25 cellular contexts compared by ENCODE assay signal in the genomic region with DNA sequence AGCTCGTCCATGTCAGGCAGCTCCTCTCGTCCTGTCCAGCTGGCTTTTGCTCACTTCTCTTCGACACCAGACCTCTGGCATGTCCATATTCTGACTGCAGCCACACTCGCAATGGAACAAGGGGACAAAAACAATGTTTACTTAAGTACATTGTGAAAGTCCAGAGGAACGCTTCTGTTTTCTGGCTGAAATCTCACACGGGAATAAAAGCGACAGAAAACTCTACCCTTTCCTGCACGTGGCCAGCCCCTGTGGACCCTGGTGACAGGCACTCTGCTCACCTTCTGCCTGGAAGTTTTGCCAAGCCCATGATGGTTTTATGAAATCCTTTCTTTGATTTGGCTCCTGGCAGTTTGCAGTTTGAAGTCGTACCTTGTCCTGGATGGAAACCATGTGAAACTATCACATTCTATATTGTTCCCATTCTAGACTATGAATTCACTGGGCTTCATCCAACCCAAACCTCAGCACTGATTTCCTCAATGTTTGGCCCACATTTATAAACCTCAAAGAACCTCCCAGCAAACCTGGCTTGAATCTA.
A peak's percentile ranks its signal among the peaks of the same experiment; 100 is the strongest.
DNase-seq lines count a peak whose midpoint lies in the region; ATAC-seq, FAIRE-seq and TF ChIP-seq lines count a peak whose summit lies in the region.
"Had no signal": no experiment of that assay in that cellular context is flagged by ENCODE, and none has a peak within 500 bp of the region (broad histone marks: within the 10 kb centered on the region; RNA-seq: fewer than 3 reads in every experiment).

No MANE protein-coding gene starts in this region.

- H3K27me3 Mint-ChIP-seq in brain (peaks cover 4% of the 10 kb centered on the region), neural progenitor cell (ENCODE audit: insufficient read depth, low read depth) (peaks cover 4% of the 10 kb centered on the region)

- no peaks in the 10 kb centered on the region for H4K20me1 ChIP-seq in neural progenitor cell (ENCODE audit: low read depth)

- no peaks in the 10 kb centered on the region for H3K9me3 ChIP-seq in neural progenitor cell (ENCODE audit: low read depth)
- H3K9me3 ChIP-seq: Caco-2 had no signal

- H3K36me3 ChIP-seq in neural progenitor cell = no peaks in the 10 kb centered on the region

- no peaks in the 10 kb centered on the region for H3K27me3 ChIP-seq in neural progenitor cell

- peak; percentile 92 for DNase-seq in left lobe of liver (ENCODE audit: low spot score)
- no peak for DNase-seq in neural progenitor cell (ENCODE audit: low spot score)
- no peak for DNase-seq in stimulated activated CD4-positive, alpha-beta T cell treated with anti-CD3 and anti-CD28 coated beads, Interleukin-2, amount 100 ng/mL, for 48 hours
- DNase-seq in urothelium cell line (ENCODE audit: low spot score) = no peak
- DNase-seq in stimulated activated effector memory CD8-positive, alpha-beta T cell treated with anti-CD3 and anti-CD28 coated beads, Interleukin-12 subunit alpha, Interleukin-12 subunit beta, amount 100 ng/mL, for 72 hours (ENCODE audit: low spot score in 2 of 2) = no peak
- DNase-seq: Caco-2; CD8-positive, alpha-beta T cell; HCEC 1CT; KBM-7; MV-4-11; NCI-H1105; NCI-H1436 treated with DMSO at 0.1 percent for 48 hours; NCI-H1930; NCI-H2107; NCI-H446; NCI-H524 treated with DMSO at 0.1 percent for 48 hours; NCI-H774; SIG-M5 had no signal

- peak overlapping the region in 3 of 5 experiments; percentile 17 to 79 (median 21) for H3K27ac Mint-ChIP-seq in brain
- H3K27ac Mint-ChIP-seq in neural progenitor cell = no peak overlapping the region
- no peak overlapping the region for H3K27ac Mint-ChIP-seq in stimulated activated effector memory CD8-positive, alpha-beta T cell treated with anti-CD3 and anti-CD28 coated beads, Interleukin-12 subunit alpha, Interleukin-12 subunit beta, amount 100 ng/mL, for 72 hours
- H3K27ac Mint-ChIP-seq: CD8-positive, alpha-beta T cell had no signal

- H3K27ac ChIP-seq in neural progenitor cell = no peak overlapping the region
- H3K27ac ChIP-seq: C4-2B, SK-N-MC had no signal

- H3K4me3 Mint-ChIP-seq in brain (no peak overlapping the region), neural progenitor cell (no peak overlapping the region)
- H3K4me3 Mint-ChIP-seq in stimulated activated effector memory CD8-positive, alpha-beta T cell treated with anti-CD3 and anti-CD28 coated beads, Interleukin-12 subunit alpha, Interleukin-12 subunit beta, amount 100 ng/mL, for 72 hours = no peak overlapping the region
- H3K4me3 Mint-ChIP-seq: CD8-positive, alpha-beta T cell had no signal

- H3K4me1 ChIP-seq in neural progenitor cell = no peaks in the 10 kb centered on the region

- FAIRE-seq in urothelium cell line (lab: Jason Lieb, UNC) = no peak
- FAIRE-seq: G401.6, H1, RCC 7860 had no signal

- H3K4me1 Mint-ChIP-seq in brain = no peaks in the 10 kb centered on the region
- H3K4me1 Mint-ChIP-seq in neural progenitor cell = no peaks in the 10 kb centered on the region
- no peaks in the 10 kb centered on the region for H3K4me1 Mint-ChIP-seq in stimulated activated effector memory CD8-positive, alpha-beta T cell treated with anti-CD3 and anti-CD28 coated beads, Interleukin-12 subunit alpha, Interleukin-12 subunit beta, amount 100 ng/mL, for 72 hours

- H3K4me3 ChIP-seq in neural progenitor cell = no peak overlapping the region
- H3K4me3 ChIP-seq: SK-N-MC had no signal

- H3K36me3 Mint-ChIP-seq in brain (no peaks in the 10 kb centered on the region), neural progenitor cell (no peaks in the 10 kb centered on the region)
- H3K36me3 Mint-ChIP-seq in stimulated activated effector memory CD8-positive, alpha-beta T cell treated with anti-CD3 and anti-CD28 coated beads, Interleukin-12 subunit alpha, Interleukin-12 subunit beta, amount 100 ng/mL, for 72 hours = no peaks in the 10 kb centered on the region
- H3K36me3 Mint-ChIP-seq: CD8-positive, alpha-beta T cell had no signal

- H3K4me2 ChIP-seq in neural progenitor cell = no peak overlapping the region

- H2AFZ ChIP-seq in neural progenitor cell (replicated peaks) = peak overlapping the region; percentile 34

- H3K9me3 Mint-ChIP-seq in brain (peaks cover 0 to 10% (median 2%) of the 10 kb centered on the region in 5 experiments), neural progenitor cell (no peaks in the 10 kb centered on the region)
- H3K9me3 Mint-ChIP-seq in stimulated activated effector memory CD8-positive, alpha-beta T cell treated with anti-CD3 and anti-CD28 coated beads, Interleukin-12 subunit alpha, Interleukin-12 subunit beta, amount 100 ng/mL, for 72 hours = peaks cover 2% of the 10 kb centered on the region
- H3K9me3 Mint-ChIP-seq: CD8-positive, alpha-beta T cell had no signal

- H3K9ac ChIP-seq in neural progenitor cell = no peak overlapping the region

- H3F3A ChIP-seq in neural progenitor cell (ENCODE audit: low read depth) = no peaks in the 10 kb centered on the region

- ATAC-seq in left lobe of liver (peak; percentile 92), HG03354 (IDR thresholded peaks at IDR 0.05; ENCODE audit: poor library complexity, severe bottlenecking, unreplicated experiment) (no peak)
- no peak for ATAC-seq in stimulated activated effector memory CD8-positive, alpha-beta T cell treated with anti-CD3 and anti-CD28 coated beads, Interleukin-12 subunit alpha, Interleukin-12 subunit beta, amount 100 ng/mL, for 72 hours
- ATAC-seq: CD8-positive, alpha-beta T cell had no signal

- TF ChIP-seq CTCF in brain (conservative IDR thresholded peaks at IDR 0.05) = no peak
- no peak for TF ChIP-seq CTCF in neural progenitor cell (IDR thresholded peaks at IDR 0.05)

- no peaks in the 10 kb centered on the region for H3K79me2 ChIP-seq in neural progenitor cell (ENCODE audit: low read depth)

Comparison
In these comparisons a context has a peak if more than half of its experiments do, and no peak if none do; other contexts are left out.
1. H3K27ac Mint-ChIP-seq: peak in brain (3 of 5); none in neural progenitor cell (single experiment) and stimulated activated effector memory CD8-positive, alpha-beta T cell treated with anti-CD3 and anti-CD28 coated beads, Interleukin-12 subunit alpha, Interleukin-12 subunit beta, amount 100 ng/mL, for 72 hours (single experiment).